ENCODE assay signal across 1 cellular context in genomic region chr17:58005031-58005727, GRCh38.
TF ChIP-seq lines count a peak whose summit lies in the region.

No MANE protein-coding gene starts in this region.

TF ChIP-seq in K562, 482 proteins besides CTCF, POLR2A, EP300 and RAD21 (continued from another document):
- TF ChIP-seq, protein P1, sequence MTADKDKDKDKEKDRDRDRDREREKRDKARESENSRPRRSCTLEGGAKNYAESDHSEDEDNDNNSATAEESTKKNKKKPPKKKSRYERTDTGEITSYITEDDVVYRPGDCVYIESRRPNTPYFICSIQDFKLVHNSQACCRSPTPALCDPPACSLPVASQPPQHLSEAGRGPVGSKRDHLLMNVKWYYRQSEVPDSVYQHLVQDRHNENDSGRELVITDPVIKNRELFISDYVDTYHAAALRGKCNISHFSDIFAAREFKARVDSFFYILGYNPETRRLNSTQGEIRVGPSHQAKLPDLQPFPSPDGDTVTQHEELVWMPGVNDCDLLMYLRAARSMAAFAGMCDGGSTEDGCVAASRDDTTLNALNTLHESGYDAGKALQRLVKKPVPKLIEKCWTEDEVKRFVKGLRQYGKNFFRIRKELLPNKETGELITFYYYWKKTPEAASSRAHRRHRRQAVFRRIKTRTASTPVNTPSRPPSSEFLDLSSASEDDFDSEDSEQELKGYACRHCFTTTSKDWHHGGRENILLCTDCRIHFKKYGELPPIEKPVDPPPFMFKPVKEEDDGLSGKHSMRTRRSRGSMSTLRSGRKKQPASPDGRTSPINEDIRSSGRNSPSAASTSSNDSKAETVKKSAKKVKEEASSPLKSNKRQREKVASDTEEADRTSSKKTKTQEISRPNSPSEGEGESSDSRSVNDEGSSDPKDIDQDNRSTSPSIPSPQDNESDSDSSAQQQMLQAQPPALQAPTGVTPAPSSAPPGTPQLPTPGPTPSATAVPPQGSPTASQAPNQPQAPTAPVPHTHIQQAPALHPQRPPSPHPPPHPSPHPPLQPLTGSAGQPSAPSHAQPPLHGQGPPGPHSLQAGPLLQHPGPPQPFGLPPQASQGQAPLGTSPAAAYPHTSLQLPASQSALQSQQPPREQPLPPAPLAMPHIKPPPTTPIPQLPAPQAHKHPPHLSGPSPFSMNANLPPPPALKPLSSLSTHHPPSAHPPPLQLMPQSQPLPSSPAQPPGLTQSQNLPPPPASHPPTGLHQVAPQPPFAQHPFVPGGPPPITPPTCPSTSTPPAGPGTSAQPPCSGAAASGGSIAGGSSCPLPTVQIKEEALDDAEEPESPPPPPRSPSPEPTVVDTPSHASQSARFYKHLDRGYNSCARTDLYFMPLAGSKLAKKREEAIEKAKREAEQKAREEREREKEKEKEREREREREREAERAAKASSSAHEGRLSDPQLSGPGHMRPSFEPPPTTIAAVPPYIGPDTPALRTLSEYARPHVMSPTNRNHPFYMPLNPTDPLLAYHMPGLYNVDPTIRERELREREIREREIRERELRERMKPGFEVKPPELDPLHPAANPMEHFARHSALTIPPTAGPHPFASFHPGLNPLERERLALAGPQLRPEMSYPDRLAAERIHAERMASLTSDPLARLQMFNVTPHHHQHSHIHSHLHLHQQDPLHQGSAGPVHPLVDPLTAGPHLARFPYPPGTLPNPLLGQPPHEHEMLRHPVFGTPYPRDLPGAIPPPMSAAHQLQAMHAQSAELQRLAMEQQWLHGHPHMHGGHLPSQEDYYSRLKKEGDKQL (CRISPR knock-in tag; IDR thresholded peaks at IDR 0.05; ENCODE audit: borderline replicate concordance): no peak
- TF ChIP-seq, protein P2, sequence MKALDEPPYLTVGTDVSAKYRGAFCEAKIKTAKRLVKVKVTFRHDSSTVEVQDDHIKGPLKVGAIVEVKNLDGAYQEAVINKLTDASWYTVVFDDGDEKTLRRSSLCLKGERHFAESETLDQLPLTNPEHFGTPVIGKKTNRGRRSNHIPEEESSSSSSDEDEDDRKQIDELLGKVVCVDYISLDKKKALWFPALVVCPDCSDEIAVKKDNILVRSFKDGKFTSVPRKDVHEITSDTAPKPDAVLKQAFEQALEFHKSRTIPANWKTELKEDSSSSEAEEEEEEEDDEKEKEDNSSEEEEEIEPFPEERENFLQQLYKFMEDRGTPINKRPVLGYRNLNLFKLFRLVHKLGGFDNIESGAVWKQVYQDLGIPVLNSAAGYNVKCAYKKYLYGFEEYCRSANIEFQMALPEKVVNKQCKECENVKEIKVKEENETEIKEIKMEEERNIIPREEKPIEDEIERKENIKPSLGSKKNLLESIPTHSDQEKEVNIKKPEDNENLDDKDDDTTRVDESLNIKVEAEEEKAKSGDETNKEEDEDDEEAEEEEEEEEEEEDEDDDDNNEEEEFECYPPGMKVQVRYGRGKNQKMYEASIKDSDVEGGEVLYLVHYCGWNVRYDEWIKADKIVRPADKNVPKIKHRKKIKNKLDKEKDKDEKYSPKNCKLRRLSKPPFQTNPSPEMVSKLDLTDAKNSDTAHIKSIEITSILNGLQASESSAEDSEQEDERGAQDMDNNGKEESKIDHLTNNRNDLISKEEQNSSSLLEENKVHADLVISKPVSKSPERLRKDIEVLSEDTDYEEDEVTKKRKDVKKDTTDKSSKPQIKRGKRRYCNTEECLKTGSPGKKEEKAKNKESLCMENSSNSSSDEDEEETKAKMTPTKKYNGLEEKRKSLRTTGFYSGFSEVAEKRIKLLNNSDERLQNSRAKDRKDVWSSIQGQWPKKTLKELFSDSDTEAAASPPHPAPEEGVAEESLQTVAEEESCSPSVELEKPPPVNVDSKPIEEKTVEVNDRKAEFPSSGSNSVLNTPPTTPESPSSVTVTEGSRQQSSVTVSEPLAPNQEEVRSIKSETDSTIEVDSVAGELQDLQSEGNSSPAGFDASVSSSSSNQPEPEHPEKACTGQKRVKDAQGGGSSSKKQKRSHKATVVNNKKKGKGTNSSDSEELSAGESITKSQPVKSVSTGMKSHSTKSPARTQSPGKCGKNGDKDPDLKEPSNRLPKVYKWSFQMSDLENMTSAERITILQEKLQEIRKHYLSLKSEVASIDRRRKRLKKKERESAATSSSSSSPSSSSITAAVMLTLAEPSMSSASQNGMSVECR (CRISPR knock-in tag; IDR thresholded peaks at IDR 0.05): peak; percentile 19; the same call in 1 of the 2 replicates
- TF ChIP-seq NONO (IDR thresholded peaks at IDR 0.05; ENCODE audit: low read depth in 2 of 2, low read length in 1 of 2) (no peak), CCAR2 (IDR thresholded peaks at IDR 0.05; ENCODE audit: low read depth, low read length) (no peak), BRF2 (IDR thresholded peaks at IDR 0.05; ENCODE audit: borderline replicate concordance, insufficient read depth, insufficient read length) (no peak), BACH1 (tag; IDR thresholded peaks at IDR 0.05) (no peak), NUFIP1 (IDR thresholded peaks at IDR 0.05; ENCODE audit: partially characterized antibody) (peak; percentile 20), TAF1 (IDR thresholded peaks at IDR 0.05; ENCODE audit: control insufficient read depth, extremely low read depth, insufficient read depth, low read length, severe bottlenecking) (peak; percentile 20)
- TF ChIP-seq, protein P3, sequence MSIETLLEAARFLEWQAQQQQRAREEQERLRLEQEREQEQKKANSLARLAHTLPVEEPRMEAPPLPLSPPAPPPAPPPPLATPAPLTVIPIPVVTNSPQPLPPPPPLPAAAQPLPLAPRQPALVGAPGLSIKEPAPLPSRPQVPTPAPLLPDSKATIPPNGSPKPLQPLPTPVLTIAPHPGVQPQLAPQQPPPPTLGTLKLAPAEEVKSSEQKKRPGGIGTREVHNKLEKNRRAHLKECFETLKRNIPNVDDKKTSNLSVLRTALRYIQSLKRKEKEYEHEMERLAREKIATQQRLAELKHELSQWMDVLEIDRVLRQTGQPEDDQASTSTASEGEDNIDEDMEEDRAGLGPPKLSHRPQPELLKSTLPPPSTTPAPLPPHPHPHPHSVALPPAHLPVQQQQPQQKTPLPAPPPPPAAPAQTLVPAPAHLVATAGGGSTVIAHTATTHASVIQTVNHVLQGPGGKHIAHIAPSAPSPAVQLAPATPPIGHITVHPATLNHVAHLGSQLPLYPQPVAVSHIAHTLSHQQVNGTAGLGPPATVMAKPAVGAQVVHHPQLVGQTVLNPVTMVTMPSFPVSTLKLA (conservative IDR thresholded peaks at IDR 0.05): peak in 1 of 2 experiments; percentile 36; a peak in 2 of 4 replicates
- TF ChIP-seq, protein P4, sequence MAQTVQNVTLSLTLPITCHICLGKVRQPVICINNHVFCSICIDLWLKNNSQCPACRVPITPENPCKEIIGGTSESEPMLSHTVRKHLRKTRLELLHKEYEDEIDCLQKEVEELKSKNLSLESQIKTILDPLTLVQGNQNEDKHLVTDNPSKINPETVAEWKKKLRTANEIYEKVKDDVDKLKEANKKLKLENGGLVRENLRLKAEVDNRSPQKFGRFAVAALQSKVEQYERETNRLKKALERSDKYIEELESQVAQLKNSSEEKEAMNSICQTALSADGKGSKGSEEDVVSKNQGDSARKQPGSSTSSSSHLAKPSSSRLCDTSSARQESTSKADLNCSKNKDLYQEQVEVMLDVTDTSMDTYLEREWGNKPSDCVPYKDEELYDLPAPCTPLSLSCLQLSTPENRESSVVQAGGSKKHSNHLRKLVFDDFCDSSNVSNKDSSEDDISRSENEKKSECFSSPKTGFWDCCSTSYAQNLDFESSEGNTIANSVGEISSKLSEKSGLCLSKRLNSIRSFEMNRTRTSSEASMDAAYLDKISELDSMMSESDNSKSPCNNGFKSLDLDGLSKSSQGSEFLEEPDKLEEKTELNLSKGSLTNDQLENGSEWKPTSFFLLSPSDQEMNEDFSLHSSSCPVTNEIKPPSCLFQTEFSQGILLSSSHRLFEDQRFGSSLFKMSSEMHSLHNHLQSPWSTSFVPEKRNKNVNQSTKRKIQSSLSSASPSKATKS (CRISPR knock-in tag; IDR thresholded peaks at IDR 0.05): no peak
